ENCODE assay signal across 11 cellular contexts in genomic region chr16:74626741-74627416, GRCh38. TPM values are rescaled to one million over a fixed set of nuclear protein-coding genes. Genes with fewer than 3 reads are reported as not detected.
DNase-seq lines count a peak whose midpoint lies in the region; ATAC-seq and TF ChIP-seq lines count a peak whose summit lies in the region.
"Had no signal": no experiment of that assay in that cellular context is flagged by ENCODE, and none has a peak within 500 bp of the region (broad histone marks: within the 10 kb centered on the region; RNA-seq: fewer than 3 reads in every experiment).

No MANE protein-coding gene starts in this region.

- no peak overlapping the region for H4K5ac ChIP-seq in H9 (ENCODE audit: insufficient read length, low read depth, low read length)

- no CpG with 5 or more reads among the region's 1 CpG for WGBS in H9 (ENCODE audit: extremely low coverage, insufficient read length, low lambda C conversion rate)

- no peaks in the 10 kb centered on the region for H3K9me3 ChIP-seq in H9 (ENCODE audit: control insufficient read depth, low read depth, low read length)
- H3K9me3 ChIP-seq: thoracic aorta had no signal

- no peak overlapping the region for H3K4me2 ChIP-seq in H9 (ENCODE audit: insufficient read depth, insufficient read length, low read length)

- H3K27me3 ChIP-seq in H9 (ENCODE audit: insufficient read depth, low read length): no peaks in the 10 kb centered on the region

- no peak overlapping the region for H2BK20ac ChIP-seq in H9 (ENCODE audit: low read depth, low read length, poor library complexity, severe bottlenecking)

- H3K36me3 Mint-ChIP-seq in activated T-cell treated with anti-CD3 and anti-CD28 coated beads, Interleukin-2, amount 50 U/mL, for 24 hours (ENCODE audit: low read depth): peaks cover 100% of the 10 kb centered on the region
- H3K36me3 Mint-ChIP-seq in activated naive CD8-positive, alpha-beta T cell treated with anti-CD3 and anti-CD28 coated beads, Interleukin-2, amount 50 U/mL, for 24 hours (ENCODE audit: low read depth): peaks cover 92% of the 10 kb centered on the region
- peaks cover 100% of the 10 kb centered on the region for H3K36me3 Mint-ChIP-seq in stimulated activated effector memory CD8-positive, alpha-beta T cell treated with anti-CD3 and anti-CD28 coated beads, Interleukin-12 subunit alpha, Interleukin-12 subunit beta, amount 100 ng/mL, for 72 hours
- peaks cover 65 to 99% (median 99%) of the 10 kb centered on the region in 3 experiments for H3K36me3 Mint-ChIP-seq in H9 (ENCODE audit: insufficient read depth in 1 of 3, low read depth in 3 of 3)

- no peak overlapping the region for H3T11ph ChIP-seq in H9 (ENCODE audit: low read length)

- no peak overlapping the region for H3K23ac ChIP-seq in H9 (ENCODE audit: insufficient read length, low read depth, low read length)

- no peak overlapping the region for H3K18ac ChIP-seq in H9 (ENCODE audit: insufficient read length, low read depth, low read length)

- no peaks in the 10 kb centered on the region for H3K4me1 ChIP-seq in H9 (ENCODE audit: insufficient read depth, low read length)

- no peak overlapping the region for H4K91ac ChIP-seq in H9 (ENCODE audit: insufficient read length, low read depth, low read length)

- no peak overlapping the region for H3K56ac ChIP-seq in H9 (ENCODE audit: insufficient read length, low read depth, low read length)

- H3K4ac ChIP-seq in H9 (ENCODE audit: low read depth, low read length): no peak overlapping the region

- H3K23me2 ChIP-seq in H9 (ENCODE audit: insufficient read length, low read depth, low read length, poor library complexity, severe bottlenecking): no peaks in the 10 kb centered on the region

- H3K9me3 Mint-ChIP-seq in activated T-cell treated with anti-CD3 and anti-CD28 coated beads, Interleukin-2, amount 50 U/mL, for 24 hours: no peaks in the 10 kb centered on the region
- no peaks in the 10 kb centered on the region for H3K9me3 Mint-ChIP-seq in activated naive CD8-positive, alpha-beta T cell treated with anti-CD3 and anti-CD28 coated beads, Interleukin-2, amount 50 U/mL, for 24 hours
- no peaks in the 10 kb centered on the region for H3K9me3 Mint-ChIP-seq in stimulated activated effector memory CD8-positive, alpha-beta T cell treated with anti-CD3 and anti-CD28 coated beads, Interleukin-12 subunit alpha, Interleukin-12 subunit beta, amount 100 ng/mL, for 72 hours
- no peaks in the 10 kb centered on the region for H3K9me3 Mint-ChIP-seq in H9

- H3K9ac ChIP-seq in H9 (ENCODE audit: extremely low read depth, insufficient read length, low read length): no peak overlapping the region

- H2BK5ac ChIP-seq in H9 (ENCODE audit: insufficient read length, low read length): no peak overlapping the region

- H3K27ac Mint-ChIP-seq in activated T-cell treated with anti-CD3 and anti-CD28 coated beads, Interleukin-2, amount 50 U/mL, for 24 hours: peak overlapping the region; percentile 93
- H3K27ac Mint-ChIP-seq in activated naive CD8-positive, alpha-beta T cell treated with anti-CD3 and anti-CD28 coated beads, Interleukin-2, amount 50 U/mL, for 24 hours: peak overlapping the region; percentile 81
- peak overlapping the region; percentile 78 for H3K27ac Mint-ChIP-seq in stimulated activated effector memory CD8-positive, alpha-beta T cell treated with anti-CD3 and anti-CD28 coated beads, Interleukin-12 subunit alpha, Interleukin-12 subunit beta, amount 100 ng/mL, for 72 hours
- H3K27ac Mint-ChIP-seq in H9: no peak overlapping the region

- no peak overlapping the region for H2AK5ac ChIP-seq in H9 (ENCODE audit: insufficient read length, low read length)

- no peak overlapping the region for H3K14ac ChIP-seq in H9 (ENCODE audit: insufficient read depth, low read length)

- H3K4me1 Mint-ChIP-seq in activated T-cell treated with anti-CD3 and anti-CD28 coated beads, Interleukin-2, amount 50 U/mL, for 24 hours (ENCODE audit: low read depth): peaks cover 47% of the 10 kb centered on the region
- H3K4me1 Mint-ChIP-seq in activated naive CD8-positive, alpha-beta T cell treated with anti-CD3 and anti-CD28 coated beads, Interleukin-2, amount 50 U/mL, for 24 hours: peaks cover 38% of the 10 kb centered on the region
- H3K4me1 Mint-ChIP-seq in stimulated activated effector memory CD8-positive, alpha-beta T cell treated with anti-CD3 and anti-CD28 coated beads, Interleukin-12 subunit alpha, Interleukin-12 subunit beta, amount 100 ng/mL, for 72 hours: peaks cover 46% of the 10 kb centered on the region
- H3K4me1 Mint-ChIP-seq in H9: peaks cover 12 to 13% of the 10 kb centered on the region in 2 experiments

- no peak overlapping the region for H2BK12ac ChIP-seq in H9 (ENCODE audit: insufficient read length, low read depth, low read length)

- peaks cover 4% of the 10 kb centered on the region for H3K79me1 ChIP-seq in H9 (ENCODE audit: insufficient read depth, low read depth, low read length, poor library complexity, severe bottlenecking)

- H4K20me1 ChIP-seq in H9 (ENCODE audit: control insufficient read depth, insufficient read depth, insufficient read length): no peaks in the 10 kb centered on the region

- no peak overlapping the region for H2BK15ac ChIP-seq in H9 (ENCODE audit: low read depth, low read length)

- no peak overlapping the region for H3K27ac ChIP-seq in H9 (ENCODE audit: insufficient read length, low read depth, low read length)
- H3K27ac ChIP-seq: thoracic aorta had no signal

- no peak overlapping the region for H2BK120ac ChIP-seq in H9 (ENCODE audit: low read depth, low read length, poor library complexity, severe bottlenecking)

- no peaks in the 10 kb centered on the region for H3K27me3 Mint-ChIP-seq in activated T-cell treated with anti-CD3 and anti-CD28 coated beads, Interleukin-2, amount 50 U/mL, for 24 hours
- no peaks in the 10 kb centered on the region for H3K27me3 Mint-ChIP-seq in activated naive CD8-positive, alpha-beta T cell treated with anti-CD3 and anti-CD28 coated beads, Interleukin-2, amount 50 U/mL, for 24 hours
- H3K27me3 Mint-ChIP-seq in H9 (ENCODE audit: low read depth): no peaks in the 10 kb centered on the region
- H3K27me3 Mint-ChIP-seq: progenitor cell of endocrine pancreas had no signal

- peak; percentile 29 for DNase-seq in activated T-cell treated with anti-CD3 and anti-CD28 coated beads, Interleukin-2, amount 50 U/mL, for 24 hours
- DNase-seq in activated T-cell treated with anti-CD3 and anti-CD28 coated beads, Interleukin-2, amount 50 U/mL, for 48 hours: no peak
- DNase-seq in activated naive CD8-positive, alpha-beta T cell treated with anti-CD3 and anti-CD28 coated beads, Interleukin-2, amount 50 U/mL, for 24 hours: no peak
- DNase-seq in stimulated activated effector memory CD8-positive, alpha-beta T cell treated with anti-CD3 and anti-CD28 coated beads, Interleukin-12 subunit alpha, Interleukin-12 subunit beta, amount 100 ng/mL, for 72 hours (ENCODE audit: low spot score in 2 of 2): no peak
- DNase-seq in NCI-H345 (lab: John Stamatoyannopoulos, UW) (no peak), NCI-H1436 treated with DMSO at 0.1 percent for 48 hours (lab: John Stamatoyannopoulos, UW) (no peak), H9 (no peak)
- DNase-seq: KG1 had no signal

- H4K8ac ChIP-seq in H9 (replicated peaks; ENCODE audit: insufficient read length, low read depth, low read length): no peak overlapping the region

- ATAC-seq in HG02571 (IDR thresholded peaks at IDR 0.05; ENCODE audit: unreplicated experiment): peak; percentile 54
- peak; percentile 86 for ATAC-seq in activated naive CD8-positive, alpha-beta T cell treated with anti-CD3 and anti-CD28 coated beads, Interleukin-2, amount 50 U/mL, for 24 hours
- peak; percentile 97 for ATAC-seq in stimulated activated effector memory CD8-positive, alpha-beta T cell treated with anti-CD3 and anti-CD28 coated beads, Interleukin-12 subunit alpha, Interleukin-12 subunit beta, amount 100 ng/mL, for 72 hours

- peak overlapping the region; percentile 49 for H3K4me3 Mint-ChIP-seq in activated T-cell treated with anti-CD3 and anti-CD28 coated beads, Interleukin-2, amount 50 U/mL, for 24 hours
- peak overlapping the region; percentile 37 for H3K4me3 Mint-ChIP-seq in activated naive CD8-positive, alpha-beta T cell treated with anti-CD3 and anti-CD28 coated beads, Interleukin-2, amount 50 U/mL, for 24 hours
- peak overlapping the region; percentile 3 for H3K4me3 Mint-ChIP-seq in stimulated activated effector memory CD8-positive, alpha-beta T cell treated with anti-CD3 and anti-CD28 coated beads, Interleukin-12 subunit alpha, Interleukin-12 subunit beta, amount 100 ng/mL, for 72 hours
- H3K4me3 Mint-ChIP-seq in H9: no peak overlapping the region

- no peak overlapping the region for H2AFZ ChIP-seq in H9 (ENCODE audit: low read length)

- no peak for TF ChIP-seq CTCF in H9 (conservative IDR thresholded peaks at IDR 0.05)

- 0 out of 2 replicates have a peak, but pooled peaks cover 3% of the 10 kb centered on the region for H3K79me2 ChIP-seq in H9 (ENCODE audit: insufficient read depth, low read length)

RNA-seq across cellular contexts. Expression of gene GLG1, which starts 20.0 kb away (rescaled TPM):
- total RNA-seq in H9 (2021): 133 and 135 TPM in 2 replicates

RNA-seq across cellular contexts. Expression of gene RFWD3, which starts 39.8 kb away (rescaled TPM):
- 114 and 120 TPM in 2 replicates for total RNA-seq in H9 (2021)

Comparison
In these comparisons a context has a peak if more than half of its experiments do, and no peak if none do; other contexts are left out.
1. H3K27ac Mint-ChIP-seq: peak in activated T-cell treated with anti-CD3 and anti-CD28 coated beads, Interleukin-2, amount 50 U/mL, for 24 hours (single experiment), activated naive CD8-positive, alpha-beta T cell treated with anti-CD3 and anti-CD28 coated beads, Interleukin-2, amount 50 U/mL, for 24 hours (single experiment) and stimulated activated effector memory CD8-positive, alpha-beta T cell treated with anti-CD3 and anti-CD28 coated beads, Interleukin-12 subunit alpha, Interleukin-12 subunit beta, amount 100 ng/mL, for 72 hours (single experiment); none in H9 (0 of 3).
2. H3K4me3 Mint-ChIP-seq: peak in activated T-cell treated with anti-CD3 and anti-CD28 coated beads, Interleukin-2, amount 50 U/mL, for 24 hours (single experiment), activated naive CD8-positive, alpha-beta T cell treated with anti-CD3 and anti-CD28 coated beads, Interleukin-2, amount 50 U/mL, for 24 hours (single experiment) and stimulated activated effector memory CD8-positive, alpha-beta T cell treated with anti-CD3 and anti-CD28 coated beads, Interleukin-12 subunit alpha, Interleukin-12 subunit beta, amount 100 ng/mL, for 72 hours (single experiment); none in H9 (0 of 2).
3. Peak in every context shown above with its lines, with median percentiles within 50 percentile points of each other: ATAC-seq.